28 cellular contexts compared by ENCODE assay signal in genomic region chr11:82308979-82309378, GRCh38.
"Had no signal": no experiment of that assay in that cellular context is flagged by ENCODE, and none has a peak within 500 bp of the region (broad histone marks: within the 10 kb centered on the region; RNA-seq: fewer than 3 reads in every experiment).

No MANE protein-coding gene starts in this region.

- H3K4me2 ChIP-seq: smooth muscle cell had no signal

- DNase-seq: hippocampal formation; immature natural killer cell; kidney; left colon; left lung; midbrain; mucosa of descending colon; naive thymus-derived CD4-positive, alpha-beta T cell; pancreas; posterior cingulate gyrus; retina; right cardiac atrium; sigmoid colon; stimulated activated CD4-positive, alpha-beta T cell treated with anti-CD3 and anti-CD28 coated beads, Interleukin-1b, Interleukin-23, amount 100 ng/mL, for 48 hours; stimulated activated CD4-positive, alpha-beta T cell treated with anti-CD3 and anti-CD28 coated beads, Interleukin-2, amount 100 ng/mL, for 48 hours; stimulated activated CD4-positive, alpha-beta T cell treated with anti-CD3 and anti-CD28 coated beads, Interleukin-4, amount 100 ng/mL, for 4 hours; stimulated activated CD8-positive, alpha-beta memory T cell treated with anti-CD3 and anti-CD28 coated beads, Interleukin-4, amount 100 ng/mL, for 48 hours; stimulated activated naive CD4-positive, alpha-beta T cell treated with Interleukin-2 at 50 U/mL for 16 hours; stimulated activated naive CD8-positive, alpha-beta T cell treated with anti-CD3 and anti-CD28 coated beads, Interleukin-15, amount 100 ng/mL, for 72 hours; substantia nigra had no signal

- ATAC-seq: left colon; left lung; mucosa of descending colon; naive thymus-derived CD4-positive, alpha-beta T cell; natural killer cell treated with Interleukin-12 subunit alpha and Interleukin-12 subunit beta and Interleukin-15 and Interleukin-18, amount 100 ng/mL, for 72 hours; pancreas; right cardiac atrium; stimulated activated memory B cell treated with anti-CD40 and anti-IgM and Interleukin-4, amounts not matched to agents 10 μg/mL and 1 μg/mL and 100 μg/mL, for 72 hours; stimulated activated naive CD8-positive, alpha-beta T cell treated with anti-CD3 and anti-CD28 coated beads, Interleukin-15, amount 100 ng/mL, for 72 hours had no signal

- H3K4me3 ChIP-seq: left lung, lung, mucosa of descending colon, pancreas, prostate gland, sigmoid colon, smooth muscle cell, tibial nerve, vagina had no signal

- H3K9me3 ChIP-seq: left lung, mucosa of descending colon, pancreas, prostate gland, sigmoid colon, tibial nerve, vagina had no signal

- H3K36me3 ChIP-seq: left lung, pancreas, prostate gland, sigmoid colon, tibial nerve, vagina had no signal

- H3K27ac ChIP-seq: left lung, pancreas, prostate gland, sigmoid colon, tibial nerve, vagina had no signal

- H3K4me1 ChIP-seq: left lung, pancreas, prostate gland, sigmoid colon, tibial nerve, vagina had no signal

- H3K27me3 ChIP-seq: left lung, pancreas, sigmoid colon, tibial nerve, vagina had no signal

- FAIRE-seq: islet of Langerhans, kidney, pancreas had no signal
